Comparison of ENCODE assay signal across 1 cellular context in the genomic region with DNA sequence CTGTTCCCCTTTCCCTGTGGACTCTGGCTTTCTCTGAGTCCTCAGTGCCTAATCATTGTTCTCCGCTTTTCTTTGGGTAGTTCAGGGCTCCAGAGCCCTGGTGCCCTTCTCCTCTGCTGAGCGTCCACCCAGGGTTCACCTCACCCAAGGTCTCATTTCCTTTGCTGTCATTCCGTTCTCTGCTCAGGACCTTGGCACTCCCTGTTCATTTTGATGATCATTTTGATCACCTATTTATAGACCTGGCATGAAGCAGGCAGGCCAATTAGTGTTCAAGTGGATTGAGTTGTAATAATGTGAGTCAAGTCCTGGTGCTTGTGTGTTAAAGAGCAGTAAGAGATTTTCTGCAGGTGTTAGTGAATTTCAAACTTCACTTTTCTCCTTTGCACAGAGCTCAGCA.
TF ChIP-seq lines count a peak whose summit lies in the region.

No MANE protein-coding gene starts in this region.

TF ChIP-seq in WTC11, 78 proteins besides CTCF, POLR2A, EP300 and RAD21 (continued from another document):
- no peak for TF ChIP-seq IRF2 (CRISPR knock-in tag; IDR thresholded peaks at IDR 0.05; ENCODE audit: borderline replicate concordance, low read depth)
- TF ChIP-seq, protein P1, sequence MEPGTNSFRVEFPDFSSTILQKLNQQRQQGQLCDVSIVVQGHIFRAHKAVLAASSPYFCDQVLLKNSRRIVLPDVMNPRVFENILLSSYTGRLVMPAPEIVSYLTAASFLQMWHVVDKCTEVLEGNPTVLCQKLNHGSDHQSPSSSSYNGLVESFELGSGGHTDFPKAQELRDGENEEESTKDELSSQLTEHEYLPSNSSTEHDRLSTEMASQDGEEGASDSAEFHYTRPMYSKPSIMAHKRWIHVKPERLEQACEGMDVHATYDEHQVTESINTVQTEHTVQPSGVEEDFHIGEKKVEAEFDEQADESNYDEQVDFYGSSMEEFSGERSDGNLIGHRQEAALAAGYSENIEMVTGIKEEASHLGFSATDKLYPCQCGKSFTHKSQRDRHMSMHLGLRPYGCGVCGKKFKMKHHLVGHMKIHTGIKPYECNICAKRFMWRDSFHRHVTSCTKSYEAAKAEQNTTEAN (CRISPR knock-in tag; IDR thresholded peaks at IDR 0.05) = no peak
- no peak for TF ChIP-seq TEAD4 (CRISPR knock-in tag; IDR thresholded peaks at IDR 0.05)
- TF ChIP-seq MXD4 (CRISPR knock-in tag; IDR thresholded peaks at IDR 0.05; ENCODE audit: borderline replicate concordance) = no peak
- no peak for TF ChIP-seq TP53 (CRISPR knock-in tag; IDR thresholded peaks at IDR 0.05)
- TF ChIP-seq, protein P2, sequence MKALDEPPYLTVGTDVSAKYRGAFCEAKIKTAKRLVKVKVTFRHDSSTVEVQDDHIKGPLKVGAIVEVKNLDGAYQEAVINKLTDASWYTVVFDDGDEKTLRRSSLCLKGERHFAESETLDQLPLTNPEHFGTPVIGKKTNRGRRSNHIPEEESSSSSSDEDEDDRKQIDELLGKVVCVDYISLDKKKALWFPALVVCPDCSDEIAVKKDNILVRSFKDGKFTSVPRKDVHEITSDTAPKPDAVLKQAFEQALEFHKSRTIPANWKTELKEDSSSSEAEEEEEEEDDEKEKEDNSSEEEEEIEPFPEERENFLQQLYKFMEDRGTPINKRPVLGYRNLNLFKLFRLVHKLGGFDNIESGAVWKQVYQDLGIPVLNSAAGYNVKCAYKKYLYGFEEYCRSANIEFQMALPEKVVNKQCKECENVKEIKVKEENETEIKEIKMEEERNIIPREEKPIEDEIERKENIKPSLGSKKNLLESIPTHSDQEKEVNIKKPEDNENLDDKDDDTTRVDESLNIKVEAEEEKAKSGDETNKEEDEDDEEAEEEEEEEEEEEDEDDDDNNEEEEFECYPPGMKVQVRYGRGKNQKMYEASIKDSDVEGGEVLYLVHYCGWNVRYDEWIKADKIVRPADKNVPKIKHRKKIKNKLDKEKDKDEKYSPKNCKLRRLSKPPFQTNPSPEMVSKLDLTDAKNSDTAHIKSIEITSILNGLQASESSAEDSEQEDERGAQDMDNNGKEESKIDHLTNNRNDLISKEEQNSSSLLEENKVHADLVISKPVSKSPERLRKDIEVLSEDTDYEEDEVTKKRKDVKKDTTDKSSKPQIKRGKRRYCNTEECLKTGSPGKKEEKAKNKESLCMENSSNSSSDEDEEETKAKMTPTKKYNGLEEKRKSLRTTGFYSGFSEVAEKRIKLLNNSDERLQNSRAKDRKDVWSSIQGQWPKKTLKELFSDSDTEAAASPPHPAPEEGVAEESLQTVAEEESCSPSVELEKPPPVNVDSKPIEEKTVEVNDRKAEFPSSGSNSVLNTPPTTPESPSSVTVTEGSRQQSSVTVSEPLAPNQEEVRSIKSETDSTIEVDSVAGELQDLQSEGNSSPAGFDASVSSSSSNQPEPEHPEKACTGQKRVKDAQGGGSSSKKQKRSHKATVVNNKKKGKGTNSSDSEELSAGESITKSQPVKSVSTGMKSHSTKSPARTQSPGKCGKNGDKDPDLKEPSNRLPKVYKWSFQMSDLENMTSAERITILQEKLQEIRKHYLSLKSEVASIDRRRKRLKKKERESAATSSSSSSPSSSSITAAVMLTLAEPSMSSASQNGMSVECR (CRISPR knock-in tag; IDR thresholded peaks at IDR 0.05; ENCODE audit: borderline replicate concordance) = no peak
